In genomic region chr6:75224303-75224926, GRCh38 we compare ENCODE assay signal across 2 cellular contexts.
TF ChIP-seq lines count a peak whose summit lies in the region.

No MANE protein-coding gene starts in this region.

TF ChIP-seq in IMR-90, 13 proteins besides CTCF, POLR2A, EP300 and RAD21:
- TF ChIP-seq RFX5 (IDR thresholded peaks at IDR 0.05; ENCODE audit: low read depth, low read length) (no peak), MAFK (IDR thresholded peaks at IDR 0.05; ENCODE audit: low read depth, low read length) (no peak), CHD1 (IDR thresholded peaks at IDR 0.05; ENCODE audit: low read depth, low read length) (no peak), CEBPB (IDR thresholded peaks at IDR 0.05; ENCODE audit: low read depth, low read length) (no peak), MXI1 (IDR thresholded peaks at IDR 0.05; ENCODE audit: borderline replicate concordance, low read depth, low read length) (no peak), BHLHE40 (IDR thresholded peaks at IDR 0.05; ENCODE audit: low read depth, low read length) (no peak), NFE2L2 (IDR thresholded peaks at IDR 0.05; ENCODE audit: low read depth, low read length) (no peak), FOS (IDR thresholded peaks at IDR 0.05; ENCODE audit: low read depth, low read length) (no peak), SMC3 (IDR thresholded peaks at IDR 0.05; ENCODE audit: low read depth, low read length) (no peak), MAZ (IDR thresholded peaks at IDR 0.05; ENCODE audit: borderline replicate concordance, low read depth, low read length) (no peak), ELK1 (IDR thresholded peaks at IDR 0.05; ENCODE audit: borderline replicate concordance, low read depth, low read length) (no peak), RCOR1 (IDR thresholded peaks at IDR 0.05; ENCODE audit: insufficient replicate concordance, low read length) (no peak)
- TF ChIP-seq, protein P1, sequence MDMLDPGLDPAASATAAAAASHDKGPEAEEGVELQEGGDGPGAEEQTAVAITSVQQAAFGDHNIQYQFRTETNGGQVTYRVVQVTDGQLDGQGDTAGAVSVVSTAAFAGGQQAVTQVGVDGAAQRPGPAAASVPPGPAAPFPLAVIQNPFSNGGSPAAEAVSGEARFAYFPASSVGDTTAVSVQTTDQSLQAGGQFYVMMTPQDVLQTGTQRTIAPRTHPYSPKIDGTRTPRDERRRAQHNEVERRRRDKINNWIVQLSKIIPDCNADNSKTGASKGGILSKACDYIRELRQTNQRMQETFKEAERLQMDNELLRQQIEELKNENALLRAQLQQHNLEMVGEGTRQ (IDR thresholded peaks at IDR 0.05; ENCODE audit: low read depth, low read length), result no peak

TF ChIP-seq in HepG2, 621 proteins besides CTCF, POLR2A, EP300 and RAD21:
- TF ChIP-seq ZNF501 (CRISPR knock-in tag; IDR thresholded peaks at IDR 0.05) (peak; percentile 39; the same call in 1 of the 2 replicates), HNF4A (CRISPR knock-in tag; IDR thresholded peaks at IDR 0.05) (0 out of 2 replicates have a peak, but pooled peaks have one; percentile 23), ZNF552 (CRISPR knock-in tag; IDR thresholded peaks at IDR 0.05; ENCODE audit: borderline replicate concordance) (no peak), ETV6 (CRISPR knock-in tag; conservative IDR thresholded peaks at IDR 0.05) (no peak), ZNF605 (CRISPR knock-in tag; IDR thresholded peaks at IDR 0.05) (peak; percentile 18; the same call in 1 of the 2 replicates), ARID3A (IDR thresholded peaks at IDR 0.05; ENCODE audit: low read depth, low read length) (0 out of 2 replicates have a peak, but pooled peaks have one; percentile 37), GATAD2A (CRISPR knock-in tag; IDR thresholded peaks at IDR 0.05) (peak; percentile 32; the same call in 1 of the 2 replicates), ONECUT2 (CRISPR knock-in tag; IDR thresholded peaks at IDR 0.05) (0 out of 2 replicates have a peak, but pooled peaks have one; percentile 38), HNF1B (CRISPR knock-in tag; IDR thresholded peaks at IDR 0.05) (peak; percentile 64; the same call in 1 of the 2 replicates), HES4 (CRISPR knock-in tag; IDR thresholded peaks at IDR 0.05; ENCODE audit: borderline replicate concordance) (no peak), NR3C1 (CRISPR knock-in tag; IDR thresholded peaks at IDR 0.05) (no peak), ZEB1 (IDR thresholded peaks at IDR 0.05; ENCODE audit: insufficient replicate concordance, low read depth) (peak; percentile 20), AHR (CRISPR knock-in tag; IDR thresholded peaks at IDR 0.05) (no peak), HNF1A (IDR thresholded peaks at IDR 0.05; ENCODE audit: low read depth) (peak; percentile 68; the same call in 1 of the 2 replicates), HNF1A (CRISPR knock-in tag; IDR thresholded peaks at IDR 0.05; ENCODE audit: borderline replicate concordance) (peak; percentile 71; the same call in 1 of the 2 replicates), MTF2 (CRISPR knock-in tag; IDR thresholded peaks at IDR 0.05; ENCODE audit: borderline replicate concordance) (0 out of 2 replicates have a peak, but pooled peaks have one; percentile 31), ZNF33A (CRISPR knock-in tag; IDR thresholded peaks at IDR 0.05; ENCODE audit: borderline replicate concordance) (no peak), ZNF292 (CRISPR knock-in tag; IDR thresholded peaks at IDR 0.05; ENCODE audit: borderline replicate concordance, low read depth) (0 out of 2 replicates have a peak, but pooled peaks have one; percentile 58), ZMYM2 (CRISPR knock-in tag; IDR thresholded peaks at IDR 0.05) (no peak), ARID5B (CRISPR knock-in tag; IDR thresholded peaks at IDR 0.05) (peak; percentile 48; the same call in 1 of the 2 replicates), ZNF839 (CRISPR knock-in tag; IDR thresholded peaks at IDR 0.05; ENCODE audit: borderline replicate concordance) (no peak)
- TF ChIP-seq, protein P2, sequence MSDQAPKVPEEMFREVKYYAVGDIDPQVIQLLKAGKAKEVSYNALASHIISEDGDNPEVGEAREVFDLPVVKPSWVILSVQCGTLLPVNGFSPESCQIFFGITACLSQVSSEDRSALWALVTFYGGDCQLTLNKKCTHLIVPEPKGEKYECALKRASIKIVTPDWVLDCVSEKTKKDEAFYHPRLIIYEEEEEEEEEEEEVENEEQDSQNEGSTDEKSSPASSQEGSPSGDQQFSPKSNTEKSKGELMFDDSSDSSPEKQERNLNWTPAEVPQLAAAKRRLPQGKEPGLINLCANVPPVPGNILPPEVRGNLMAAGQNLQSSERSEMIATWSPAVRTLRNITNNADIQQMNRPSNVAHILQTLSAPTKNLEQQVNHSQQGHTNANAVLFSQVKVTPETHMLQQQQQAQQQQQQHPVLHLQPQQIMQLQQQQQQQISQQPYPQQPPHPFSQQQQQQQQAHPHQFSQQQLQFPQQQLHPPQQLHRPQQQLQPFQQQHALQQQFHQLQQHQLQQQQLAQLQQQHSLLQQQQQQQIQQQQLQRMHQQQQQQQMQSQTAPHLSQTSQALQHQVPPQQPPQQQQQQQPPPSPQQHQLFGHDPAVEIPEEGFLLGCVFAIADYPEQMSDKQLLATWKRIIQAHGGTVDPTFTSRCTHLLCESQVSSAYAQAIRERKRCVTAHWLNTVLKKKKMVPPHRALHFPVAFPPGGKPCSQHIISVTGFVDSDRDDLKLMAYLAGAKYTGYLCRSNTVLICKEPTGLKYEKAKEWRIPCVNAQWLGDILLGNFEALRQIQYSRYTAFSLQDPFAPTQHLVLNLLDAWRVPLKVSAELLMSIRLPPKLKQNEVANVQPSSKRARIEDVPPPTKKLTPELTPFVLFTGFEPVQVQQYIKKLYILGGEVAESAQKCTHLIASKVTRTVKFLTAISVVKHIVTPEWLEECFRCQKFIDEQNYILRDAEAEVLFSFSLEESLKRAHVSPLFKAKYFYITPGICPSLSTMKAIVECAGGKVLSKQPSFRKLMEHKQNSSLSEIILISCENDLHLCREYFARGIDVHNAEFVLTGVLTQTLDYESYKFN (CRISPR knock-in tag; conservative IDR thresholded peaks at IDR 0.05), result peak; percentile 67
- TF ChIP-seq, protein P3, sequence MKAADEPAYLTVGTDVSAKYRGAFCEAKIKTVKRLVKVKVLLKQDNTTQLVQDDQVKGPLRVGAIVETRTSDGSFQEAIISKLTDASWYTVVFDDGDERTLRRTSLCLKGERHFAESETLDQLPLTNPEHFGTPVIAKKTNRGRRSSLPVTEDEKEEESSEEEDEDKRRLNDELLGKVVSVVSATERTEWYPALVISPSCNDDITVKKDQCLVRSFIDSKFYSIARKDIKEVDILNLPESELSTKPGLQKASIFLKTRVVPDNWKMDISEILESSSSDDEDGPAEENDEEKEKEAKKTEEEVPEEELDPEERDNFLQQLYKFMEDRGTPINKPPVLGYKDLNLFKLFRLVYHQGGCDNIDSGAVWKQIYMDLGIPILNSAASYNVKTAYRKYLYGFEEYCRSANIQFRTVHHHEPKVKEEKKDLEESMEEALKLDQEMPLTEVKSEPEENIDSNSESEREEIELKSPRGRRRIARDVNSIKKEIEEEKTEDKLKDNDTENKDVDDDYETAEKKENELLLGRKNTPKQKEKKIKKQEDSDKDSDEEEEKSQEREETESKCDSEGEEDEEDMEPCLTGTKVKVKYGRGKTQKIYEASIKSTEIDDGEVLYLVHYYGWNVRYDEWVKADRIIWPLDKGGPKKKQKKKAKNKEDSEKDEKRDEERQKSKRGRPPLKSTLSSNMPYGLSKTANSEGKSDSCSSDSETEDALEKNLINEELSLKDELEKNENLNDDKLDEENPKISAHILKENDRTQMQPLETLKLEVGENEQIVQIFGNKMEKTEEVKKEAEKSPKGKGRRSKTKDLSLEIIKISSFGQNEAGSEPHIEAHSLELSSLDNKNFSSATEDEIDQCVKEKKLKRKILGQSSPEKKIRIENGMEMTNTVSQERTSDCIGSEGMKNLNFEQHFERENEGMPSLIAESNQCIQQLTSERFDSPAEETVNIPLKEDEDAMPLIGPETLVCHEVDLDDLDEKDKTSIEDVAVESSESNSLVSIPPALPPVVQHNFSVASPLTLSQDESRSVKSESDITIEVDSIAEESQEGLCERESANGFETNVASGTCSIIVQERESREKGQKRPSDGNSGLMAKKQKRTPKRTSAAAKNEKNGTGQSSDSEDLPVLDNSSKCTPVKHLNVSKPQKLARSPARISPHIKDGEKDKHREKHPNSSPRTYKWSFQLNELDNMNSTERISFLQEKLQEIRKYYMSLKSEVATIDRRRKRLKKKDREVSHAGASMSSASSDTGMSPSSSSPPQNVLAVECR (CRISPR knock-in tag; IDR thresholded peaks at IDR 0.05; ENCODE audit: borderline replicate concordance), result peak; percentile 14; the same call in 1 of the 2 replicates
